Comparison of ENCODE assay signal across 1 cellular context in the genomic region with DNA sequence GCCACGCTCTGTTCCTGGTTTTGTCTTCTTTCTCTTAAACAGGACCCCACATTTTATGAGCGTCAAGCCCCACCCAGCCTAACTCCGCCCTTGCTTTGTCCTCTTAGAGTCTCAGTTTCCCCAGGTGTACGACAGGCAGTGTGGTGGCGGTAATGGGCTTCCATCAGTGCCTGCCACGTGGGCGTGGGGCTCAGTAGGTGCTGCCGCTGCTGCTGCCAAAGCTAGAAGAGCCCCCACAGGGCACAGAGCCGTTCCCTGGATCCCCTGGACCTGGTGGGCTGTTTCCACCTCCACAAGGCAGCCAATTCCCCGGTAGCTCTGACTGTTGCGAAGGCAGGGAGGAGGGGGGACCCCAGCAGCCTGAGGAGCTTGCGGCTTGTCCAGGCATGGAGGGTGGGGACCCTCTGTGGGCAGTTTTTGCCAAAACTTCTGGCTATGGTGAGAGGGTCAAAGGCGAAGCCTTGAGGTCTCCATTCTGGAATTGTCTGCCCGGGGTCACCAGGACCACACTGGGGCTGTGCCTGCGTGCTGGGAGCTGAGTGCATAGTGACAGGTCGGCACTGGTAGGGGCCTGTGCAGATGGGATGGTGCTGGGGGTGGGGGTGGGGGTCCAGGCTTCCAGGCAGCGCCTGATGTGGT.
A peak's percentile ranks its signal among the peaks of the same experiment; 100 is the strongest.
TF ChIP-seq lines count a peak whose summit lies in the region.

No MANE protein-coding gene starts in this region.

TF ChIP-seq in HepG2, 621 proteins besides CTCF, POLR2A, EP300 and RAD21:
- 0 out of 2 replicates have a peak, but pooled peaks have one; percentile 7 for TF ChIP-seq ZNF563 (CRISPR knock-in tag; IDR thresholded peaks at IDR 0.05)
- peak; percentile 87 for TF ChIP-seq AGO2 (optimal IDR thresholded peaks at IDR 0.05; ENCODE audit: low read depth, low read length)
- TF ChIP-seq KLF13 (CRISPR knock-in tag; IDR thresholded peaks at IDR 0.05), result no peak
